ENCODE assay signal across 22 cellular contexts in genomic region chr6:130503146-130503545, GRCh38.
A peak's percentile ranks its signal among the peaks of the same experiment; 100 is the strongest.
DNase-seq lines count a peak whose midpoint lies in the region; ATAC-seq and TF ChIP-seq lines count a peak whose summit lies in the region.
"Had no signal": no experiment of that assay in that cellular context is flagged by ENCODE, and none has a peak within 500 bp of the region (broad histone marks: within the 10 kb centered on the region; RNA-seq: fewer than 3 reads in every experiment).

No MANE protein-coding gene starts in this region.

- no peaks in the 10 kb centered on the region for H3K4me1 ChIP-seq in breast epithelium
- H3K4me1 ChIP-seq: psoas muscle had no signal

- no peak for ATAC-seq in activated naive CD4-positive, alpha-beta T cell treated with anti-CD3 and anti-CD28 coated beads, Interleukin-2, amount 50 U/mL, for 72 hours
- ATAC-seq: left ventricle myocardium superior; naive thymus-derived CD4-positive, alpha-beta T cell; psoas muscle had no signal

- POLR2A ChIA-PET in MCF 10A (lab: Yijun Ruan, JAX): interaction anchor here (0.7 kb wide), 2 partner anchors 19 to 293 kb away, joined by 3 to 4 read pairs; no protein-coding TSS in a partner anchor

- H3K4me1 Mint-ChIP-seq in MCF 10A (ENCODE audit: insufficient read depth, unreplicated experiment): peaks cover 19% of the 10 kb centered on the region

- TF ChIP-seq POLR2A in breast epithelium (IDR thresholded peaks at IDR 0.05): no peak

- no peaks in the 10 kb centered on the region for H3K27me3 ChIP-seq in breast epithelium
- H3K27me3 ChIP-seq: MG63, suprapubic skin had no signal

- H3K4me3 ChIP-seq in breast epithelium: no peak overlapping the region
- H3K4me3 ChIP-seq: MG63, psoas muscle, suprapubic skin had no signal

- TF ChIP-seq CTCF in MCF 10A (IDR thresholded peaks at IDR 0.05; ENCODE audit: unreplicated experiment) (no peak), breast epithelium (IDR thresholded peaks at IDR 0.05) (no peak)

- intact Hi-C loops in MCF 10A (cut with micrococcal nuclease) (no loop called here), breast epithelium (cut with DNase I; ENCODE audit: low total_unique reads) (no loop called here)

- no peak overlapping the region for H3K4me3 Mint-ChIP-seq in MCF 10A (ENCODE audit: unreplicated experiment)
- H3K4me3 Mint-ChIP-seq: activated naive CD8-positive, alpha-beta T cell treated with anti-CD3 and anti-CD28 coated beads for 36 hours; naive thymus-derived CD4-positive, alpha-beta T cell had no signal

- H3K36me3 Mint-ChIP-seq in MCF 10A (ENCODE audit: insufficient read depth, unreplicated experiment): no peaks in the 10 kb centered on the region
- peaks cover 0 to 5% of the 10 kb centered on the region in 2 donors for H3K36me3 Mint-ChIP-seq in activated naive CD4-positive, alpha-beta T cell treated with anti-CD3 and anti-CD28 coated beads, Interleukin-2, amount 50 U/mL, for 72 hours
- H3K36me3 Mint-ChIP-seq: activated naive CD8-positive, alpha-beta T cell treated with anti-CD3 and anti-CD28 coated beads for 36 hours had no signal

- no peak overlapping the region for H3K27ac ChIP-seq in breast epithelium
- H3K27ac ChIP-seq: psoas muscle, RWPE1, suprapubic skin had no signal

- no peaks in the 10 kb centered on the region for H3K36me3 ChIP-seq in breast epithelium
- H3K36me3 ChIP-seq: MG63, suprapubic skin had no signal

- no peaks in the 10 kb centered on the region for H3K9me3 Mint-ChIP-seq in MCF 10A (ENCODE audit: unreplicated experiment)
- peaks cover 0 to 3% of the 10 kb centered on the region in 2 donors for H3K9me3 Mint-ChIP-seq in activated naive CD4-positive, alpha-beta T cell treated with anti-CD3 and anti-CD28 coated beads, Interleukin-2, amount 50 U/mL, for 72 hours

- H3K9me3 ChIP-seq in breast epithelium: no peaks in the 10 kb centered on the region
- H3K9me3 ChIP-seq: MG63, psoas muscle, suprapubic skin had no signal

- BruUV-seq in MCF 10A (replicated peaks; lab: Mats Ljungman, UMichigan): no TSS peak

- DNase-seq in MCF 10A (ENCODE audit: unreplicated experiment): peak; percentile 45
- DNase-seq in breast epithelium (ENCODE audit: low spot score in 2 of 2): no peak
- peak; percentile 69 for DNase-seq in amniotic epithelial cell (ENCODE audit: low read depth)
- DNase-seq in fibroblast of the conjunctiva (ENCODE audit: low read depth): peak; percentile 92
- DNase-seq in activated CD4-positive, alpha-beta T cell treated with anti-CD3 and anti-CD28 coated beads, Interleukin-2, amount 50 U/mL, for 48 hours: no peak
- no peak for DNase-seq in NOMO-1 treated with dmso at 0.1 percent for 144 hours (lab: John Stamatoyannopoulos, UW; ENCODE audit: unreplicated experiment)
- no peak for DNase-seq in NCI-H187 treated with DMSO at 0.1 percent for 48 hours (lab: John Stamatoyannopoulos, UW)
- DNase-seq in activated naive CD4-positive, alpha-beta T cell treated with anti-CD3 and anti-CD28 coated beads, Interleukin-2, amount 50 U/mL, for 72 hours (ENCODE audit: low spot score in 2 of 2): no peak
- DNase-seq: ACHN; activated CD4-positive, CD25-positive, alpha-beta regulatory T cell treated with anti-CD3 and anti-CD28 coated beads, Interleukin-2, amount 50 U/mL, for 72 hours; activated CD8-positive, alpha-beta memory T cell treated with anti-CD3 and anti-CD28 coated beads, Interleukin-2, amount 50 U/mL, for 4 hours; activated naive CD8-positive, alpha-beta T cell treated with anti-CD3 and anti-CD28 coated beads for 36 hours; COR-L47; hypothalamus; left ventricle myocardium superior; MG63; naive thymus-derived CD4-positive, alpha-beta T cell; NCI-H69; psoas muscle; T-helper 2 cell had no signal

- H3K27ac Mint-ChIP-seq in MCF 10A (ENCODE audit: low read depth, unreplicated experiment): no peak overlapping the region
- H3K27ac Mint-ChIP-seq in activated naive CD4-positive, alpha-beta T cell treated with anti-CD3 and anti-CD28 coated beads, Interleukin-2, amount 50 U/mL, for 72 hours: no peak overlapping the region
- H3K27ac Mint-ChIP-seq: activated naive CD8-positive, alpha-beta T cell treated with anti-CD3 and anti-CD28 coated beads for 36 hours; naive thymus-derived CD4-positive, alpha-beta T cell had no signal

- H3K27me3 Mint-ChIP-seq in MCF 10A (ENCODE audit: insufficient read depth, unreplicated experiment): no peaks in the 10 kb centered on the region
- H3K27me3 Mint-ChIP-seq: activated naive CD8-positive, alpha-beta T cell treated with anti-CD3 and anti-CD28 coated beads for 36 hours; naive thymus-derived CD4-positive, alpha-beta T cell had no signal

- CTCF ChIA-PET in MCF 10A (lab: Yijun Ruan, JAX): no interaction called here

Comparison
In these comparisons a context has a peak if more than half of its experiments do, and no peak if none do; other contexts are left out.
1. DNase-seq: peak in MCF 10A (single experiment), amniotic epithelial cell (single experiment) and fibroblast of the conjunctiva (single experiment); none in breast epithelium (0 of 2), activated CD4-positive, alpha-beta T cell treated with anti-CD3 and anti-CD28 coated beads, Interleukin-2, amount 50 U/mL, for 48 hours (0 of 2), NOMO-1 treated with dmso at 0.1 percent for 144 hours (single experiment), NCI-H187 treated with DMSO at 0.1 percent for 48 hours (single experiment) and activated naive CD4-positive, alpha-beta T cell treated with anti-CD3 and anti-CD28 coated beads, Interleukin-2, amount 50 U/mL, for 72 hours (0 of 2).